Comparison of ENCODE assay signal across 8 cellular contexts in the genomic region with DNA sequence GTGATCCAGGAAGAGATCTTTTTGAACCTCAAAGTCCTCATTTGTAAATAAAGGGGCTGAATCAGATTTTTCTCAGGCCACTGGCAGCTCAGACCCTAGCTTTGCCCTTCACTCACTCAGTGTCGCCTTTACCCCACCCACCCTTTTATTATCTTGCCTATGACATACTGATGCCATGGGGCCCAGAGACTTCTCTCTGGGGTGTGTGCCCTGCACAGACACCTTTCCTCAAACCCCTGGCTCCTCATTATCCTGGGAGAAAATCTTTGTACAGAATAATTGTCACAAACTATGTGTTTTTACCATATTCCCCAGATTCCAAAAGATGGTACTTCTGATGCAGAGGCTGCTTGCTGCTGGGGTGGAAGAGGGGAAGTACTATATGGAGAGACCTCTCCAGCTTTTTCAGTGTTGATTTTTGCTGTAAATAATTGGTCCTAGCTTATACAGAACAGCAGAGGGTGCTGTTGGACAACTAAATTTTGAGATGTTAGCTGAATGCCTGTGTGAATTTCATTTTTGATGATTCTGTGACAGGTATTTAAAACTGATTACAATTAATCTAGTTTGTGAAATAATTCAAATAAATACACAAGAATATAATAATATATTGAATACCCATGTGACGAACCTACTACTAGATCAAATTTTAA. TPM values are rescaled to one million over a fixed set of nuclear protein-coding genes. Genes with fewer than 3 reads are reported as not detected.
DNase-seq lines count a peak whose midpoint lies in the region; ATAC-seq and TF ChIP-seq lines count a peak whose summit lies in the region.

No MANE protein-coding gene starts in this region.

- ATAC-seq in RWPE2 (ENCODE audit: low read depth) (peak; percentile 52; the same call in 2 of the 3 replicates), GM21786 (IDR thresholded peaks at IDR 0.05; ENCODE audit: unreplicated experiment) (no peak)

- H3K4me3 ChIP-seq in KMS-11 (IDR thresholded peaks at IDR 0.05; ENCODE audit: insufficient read depth, low read depth, low read length) (no peak overlapping the region), RWPE2 (ENCODE audit: severe bottlenecking) (no peak overlapping the region), epithelial cell of proximal tubule (ENCODE audit: low read depth, low read length) (no peak overlapping the region), osteoblast (ENCODE audit: insufficient read depth, low read length) (no peak overlapping the region)

- H3K9me3 ChIP-seq in RWPE2 (ENCODE audit: severe bottlenecking) (no peaks in the 10 kb centered on the region), osteoblast (ENCODE audit: low read depth, low read length) (no peaks in the 10 kb centered on the region)

- H3K4me1 ChIP-seq in KMS-11 (ENCODE audit: low read depth, poor library complexity, severe bottlenecking) = no peaks in the 10 kb centered on the region
- no peaks in the 10 kb centered on the region for H3K4me1 ChIP-seq in RWPE2 (ENCODE audit: insufficient read depth, poor library complexity, severe bottlenecking)
- H3K4me1 ChIP-seq in osteoblast (ENCODE audit: insufficient read depth, low read length) = no peaks in the 10 kb centered on the region

- no peaks in the 10 kb centered on the region for H3K36me3 ChIP-seq in KMS-11 (ENCODE audit: insufficient read depth)
- no peaks in the 10 kb centered on the region for H3K36me3 ChIP-seq in RWPE2 (ENCODE audit: low read depth)
- H3K36me3 ChIP-seq in osteoblast (ENCODE audit: insufficient read depth, low read length) = no peaks in the 10 kb centered on the region

- no peak overlapping the region for H3K4me2 ChIP-seq in KMS-11
- no peak overlapping the region for H3K4me2 ChIP-seq in osteoblast (ENCODE audit: insufficient read depth, low read length)

- H2AFZ ChIP-seq in KMS-11 (ENCODE audit: low read depth) (no peak overlapping the region), osteoblast (ENCODE audit: low read length) (no peak overlapping the region)

- H3K79me2 ChIP-seq in KMS-11 (ENCODE audit: insufficient read depth, low read depth) = no peaks in the 10 kb centered on the region
- H3K79me2 ChIP-seq in osteoblast (ENCODE audit: insufficient read depth, low read length) = no peaks in the 10 kb centered on the region

- H3K27me3 ChIP-seq in KMS-11 (ENCODE audit: insufficient read depth, low read depth) = no peaks in the 10 kb centered on the region
- H3K27me3 ChIP-seq in RWPE2 (ENCODE audit: insufficient read depth, poor library complexity, severe bottlenecking) = peaks cover 14% of the 10 kb centered on the region
- H3K27me3 ChIP-seq in osteoblast (ENCODE audit: insufficient read depth, low read length) = peaks cover 3% of the 10 kb centered on the region

- H3K27ac ChIP-seq in KMS-11 (no peak overlapping the region), RWPE2 (ENCODE audit: poor library complexity, severe bottlenecking) (no peak overlapping the region), osteoblast (ENCODE audit: low read depth, low read length) (no peak overlapping the region)

- DNase-seq in AG08396 (ENCODE audit: low spot score) (peak; percentile 22), RWPE2 (ENCODE audit: low spot score) (no peak), epithelial cell of proximal tubule (ENCODE audit: low read depth) (no peak), osteoblast (ENCODE audit: insufficient read length, low spot score, missing footprints) (peak; percentile 39), GM19238 (ENCODE audit: insufficient read length, low spot score) (no peak)

- TF ChIP-seq CTCF in GM12874 (IDR thresholded peaks at IDR 0.05; ENCODE audit: insufficient read depth, low read depth, low read length) (peak; percentile 21; the same call in 1 of the 2 replicates), KMS-11 (conservative IDR thresholded peaks at IDR 0.05; ENCODE audit: low read depth, low read length) (peak; percentile 97), RWPE2 (IDR thresholded peaks at IDR 0.05; ENCODE audit: poor library complexity, severe bottlenecking) (peak; percentile 73), epithelial cell of proximal tubule (conservative IDR thresholded peaks at IDR 0.05; ENCODE audit: low read depth, low read length) (peak; percentile 67), osteoblast (IDR thresholded peaks at IDR 0.05; ENCODE audit: extremely low read depth, low read depth, low read length) (peak; percentile 61)

- H4K20me1 ChIP-seq in KMS-11 (ENCODE audit: insufficient read depth) (no peaks in the 10 kb centered on the region), osteoblast (ENCODE audit: insufficient read depth, low read length) (no peaks in the 10 kb centered on the region)

- H3K9ac ChIP-seq in KMS-11 = no peak overlapping the region

RNA-seq across cellular contexts. Expression of a gene that starts 53.9 kb away (rescaled TPM):
- total RNA-seq in epithelial cell of proximal tubule (not detected in 2 replicates), osteoblast (not detected in 2 replicates)

Comparison
In these comparisons a context has a peak if more than half of its experiments do, and no peak if none do; other contexts are left out.
1. DNase-seq: peak in AG08396 (single experiment) and osteoblast (single experiment); none in RWPE2 (single experiment), epithelial cell of proximal tubule (single experiment) and GM19238 (single experiment).
2. CTCF ChIP-seq: peak in every context shown above with its lines; median percentile 97 in KMS-11; 73 in RWPE2; 67 in epithelial cell of proximal tubule; 61 in osteoblast; 21 in GM12874.